23 cellular contexts compared by ENCODE assay signal in the genomic region with DNA sequence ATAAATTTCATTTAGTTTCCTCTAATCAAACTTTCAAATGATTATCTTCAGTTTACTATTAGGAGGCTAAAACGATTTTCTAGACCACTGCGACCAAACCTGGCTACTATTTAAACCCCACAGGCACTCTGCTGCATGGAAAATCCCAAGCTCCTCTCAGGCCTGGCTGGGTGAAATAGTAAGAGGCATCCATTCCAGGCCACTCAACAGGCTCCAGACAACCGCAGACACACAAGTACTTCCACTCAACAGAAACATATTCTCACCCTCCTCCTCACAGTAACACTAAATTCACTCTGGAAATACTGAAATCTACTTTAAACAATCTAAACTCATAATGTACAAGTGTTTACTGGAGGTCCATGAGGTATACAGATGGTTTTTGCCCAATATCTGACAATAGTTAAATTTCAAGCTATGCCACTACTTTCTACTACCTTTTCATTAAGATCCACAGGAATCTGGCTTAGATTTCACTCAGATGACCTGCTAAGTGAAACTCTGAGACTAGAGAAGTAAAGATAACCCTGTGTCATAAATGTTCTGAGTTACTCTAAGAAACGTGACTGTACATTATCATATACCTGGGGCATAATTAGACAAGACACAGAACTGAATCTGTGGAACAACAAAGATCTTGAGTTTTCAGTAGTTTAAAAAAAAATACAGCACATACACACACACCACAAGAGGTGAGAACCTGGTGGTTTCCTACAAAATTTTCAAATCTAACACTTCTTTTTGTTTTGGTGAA. TPM values are rescaled to one million over a fixed set of nuclear protein-coding genes. Genes with fewer than 3 reads are reported as not detected.
DNase-seq lines count a peak whose midpoint lies in the region; ATAC-seq and TF ChIP-seq lines count a peak whose summit lies in the region.
"Had no signal": no experiment of that assay in that cellular context is flagged by ENCODE, and none has a peak within 500 bp of the region (broad histone marks: within the 10 kb centered on the region; RNA-seq: fewer than 3 reads in every experiment).

No MANE protein-coding gene starts in this region.

- no peak overlapping the region for H3K56ac ChIP-seq in IMR-90 (ENCODE audit: extremely low read depth, insufficient read depth, low read length)

- H3K23ac ChIP-seq in IMR-90 (ENCODE audit: low read depth, low read length) = no peak overlapping the region
- no peak overlapping the region for H3K23ac ChIP-seq in trophoblast cell (ENCODE audit: low read length)

- H2AK5ac ChIP-seq in IMR-90 (ENCODE audit: low read depth, low read length) (no peak overlapping the region; the same call in 1 of the 2 replicates), trophoblast cell (ENCODE audit: low read length) (no peak overlapping the region)

- peak overlapping the region; percentile 53 for H3K27ac Mint-ChIP-seq in activated CD8-positive, alpha-beta T cell treated with anti-CD3 and anti-CD28 coated beads for 36 hours
- H3K27ac Mint-ChIP-seq in activated CD8-positive, alpha-beta T cell treated with anti-CD3 and anti-CD28 coated beads, Interleukin-2, amount 10 ng/mL, durations not matched to agents 7 days and 5 days = no peak overlapping the region

- no peak overlapping the region for H3K27ac ChIP-seq in IMR-90 (ENCODE audit: insufficient read depth, low read length)
- H3K27ac ChIP-seq in trophoblast cell (ENCODE audit: low read depth, low read length) = no peak overlapping the region
- H3K27ac ChIP-seq: 22Rv1, RWPE1 had no signal

- no peak overlapping the region for H2BK120ac ChIP-seq in IMR-90 (ENCODE audit: low read depth, low read length)
- H2BK120ac ChIP-seq in trophoblast cell (ENCODE audit: insufficient read depth, low read length, poor library complexity) = no peak overlapping the region

- peaks cover 9% of the 10 kb centered on the region for H3K4me1 ChIP-seq in IMR-90 (ENCODE audit: control insufficient read depth, insufficient read depth, low read length)
- no peaks in the 10 kb centered on the region for H3K4me1 ChIP-seq in trophoblast cell (ENCODE audit: control insufficient read depth in 1 of 2, insufficient read depth in 2 of 2, low read length in 2 of 2)
- H3K4me1 ChIP-seq: BE2C, HAP-1 had no signal

- H3K4me3 ChIP-seq in IMR-90 (ENCODE audit: insufficient read depth, low read depth, low read length) = no peak overlapping the region
- no peak overlapping the region for H3K4me3 ChIP-seq in trophoblast cell (ENCODE audit: low read depth, low read length)
- H3K4me3 ChIP-seq in MG63 = no peak overlapping the region
- H3K4me3 ChIP-seq: HAP-1 had no signal

- intact Hi-C loops in activated CD8-positive, alpha-beta T cell treated with anti-CD3 and anti-CD28 coated beads for 36 hours (cut with micrococcal nuclease) = loop anchor here (5.0 kb wide), 1 partner anchor 292 kb away; a partner anchor contains a TSS
- intact Hi-C loops in IMR-90 (cut with micrococcal nuclease) = loop anchor here (5.0 kb wide), 1 partner anchor 192 kb away; no protein-coding TSS in a partner anchor

- CTCF ChIA-PET in activated CD8-positive, alpha-beta T cell treated with anti-CD3 and anti-CD28 coated beads for 36 hours (lab: Charles Lee) = interaction anchor here (1.0 to 12.3 kb wide), 4 partner anchors 17 to 293 kb away, joined by 3 to 162 read pairs (median 3); a partner anchor contains a TSS
- CTCF ChIA-PET in activated CD8-positive, alpha-beta T cell treated with anti-CD3 and anti-CD28 coated beads, Interleukin-2, amount 10 ng/mL, durations not matched to agents 7 days and 5 days (lab: Charles Lee) = interaction anchor here (0.7 to 11.0 kb wide), 4 partner anchors 55 to 293 kb away, joined by 3 to 209 read pairs (median 4); a partner anchor contains a TSS
- CTCF ChIA-PET in IMR-90 (lab: Yijun Ruan, JAX) = interaction anchor here (1.3 to 2.0 kb wide), 2 partner anchors 292 kb away, joined by 3 to 8 read pairs; no protein-coding TSS in a partner anchor

- no peaks in the 10 kb centered on the region for H3K79me2 ChIP-seq in trophoblast cell (ENCODE audit: control insufficient read depth, insufficient read depth, low read length, poor library complexity)

- peaks cover 15% of the 10 kb centered on the region for H4K20me1 ChIP-seq in IMR-90 (ENCODE audit: insufficient read depth, low read length)

- H2AFZ ChIP-seq in IMR-90 (replicated peaks; ENCODE audit: low read length, poor library complexity) = no peak overlapping the region
- no peak overlapping the region for H2AFZ ChIP-seq in trophoblast cell (ENCODE audit: insufficient read depth, low read length, poor library complexity)

- H3K14ac ChIP-seq in IMR-90 (replicated peaks; ENCODE audit: low read depth, low read length) (no peak overlapping the region), trophoblast cell (ENCODE audit: low read length) (no peak overlapping the region)

- peaks cover 6% of the 10 kb centered on the region; the same call in 1 of the 2 replicates for H3K9me1 ChIP-seq in IMR-90 (ENCODE audit: insufficient read depth, low read length)

- no peak for TF ChIP-seq POLR2A in IMR-90 (IDR thresholded peaks at IDR 0.05; ENCODE audit: low read depth, low read length)

- H3K9me3 ChIP-seq in IMR-90 (ENCODE audit: control insufficient read depth, insufficient read depth, low read length) (no peaks in the 10 kb centered on the region), trophoblast cell (ENCODE audit: insufficient read depth, low read depth, low read length) (no peaks in the 10 kb centered on the region), MG63 (no peaks in the 10 kb centered on the region)
- H3K9me3 ChIP-seq: BE2C, HAP-1 had no signal

- BruUV-seq in IMR-90 (replicated peaks; lab: Mats Ljungman, UMichigan) = no TSS peak

- H3K27me3 ChIP-seq in IMR-90 (ENCODE audit: control insufficient read depth, insufficient read depth, low read length) (no peaks in the 10 kb centered on the region), trophoblast cell (ENCODE audit: insufficient read depth, low read length) (no peaks in the 10 kb centered on the region), MG63 (no peaks in the 10 kb centered on the region)
- H3K27me3 ChIP-seq: BE2C had no signal

- peaks cover 23 to 59% of the 10 kb centered on the region in 2 experiments for H3K79me1 ChIP-seq in IMR-90 (ENCODE audit: low read depth in 1 of 2, low read length in 2 of 2)
- no peaks in the 10 kb centered on the region for H3K79me1 ChIP-seq in trophoblast cell (ENCODE audit: low read length)

- dilution Hi-C loops in IMR-90 (cut with HindIII; ENCODE audit: low sequenced_read_pairs, unreplicated experiment) = no loop called here

- no peak for DNase-seq in activated CD8-positive, alpha-beta T cell treated with anti-CD3 and anti-CD28 coated beads for 36 hours
- DNase-seq in activated CD8-positive, alpha-beta T cell treated with anti-CD3 and anti-CD28 coated beads, Interleukin-2, amount 10 ng/mL, durations not matched to agents 7 days and 5 days = no peak
- no peak for DNase-seq in IMR-90
- peak; percentile 39 for DNase-seq in fibroblast of peridontal ligament (ENCODE audit: extremely low read depth)
- no peak for DNase-seq in trophoblast cell
- no peak for DNase-seq in MG63
- no peak for DNase-seq in AG20443 (ENCODE audit: low spot score)
- DNase-seq: activated CD4-positive, alpha-beta T cell treated with anti-CD3 and anti-CD28 coated beads for 4 hours; activated naive CD4-positive, alpha-beta T cell; anterior cingulate cortex; BE2C; GF-D8; head of caudate nucleus; natural killer cell; NCI-H187 treated with DMSO at 0.1 percent for 48 hours; NK-92 treated with Interleukin-12 subunit alpha and Interleukin-12 subunit beta, amount 100 ng/mL, for 24 hours; stimulated activated CD4-positive, alpha-beta T cell treated with anti-CD3 and anti-CD28 coated beads, Interleukin-2, amount 100 ng/mL, for 24 hours; stimulated activated naive CD8-positive, alpha-beta T cell treated with anti-CD3 and anti-CD28 coated beads, Interleukin-15, Interleukin-2, amounts not matched to agents 100 U/mL and 50 U/mL, for 24 hours had no signal

- H3K9me3 Mint-ChIP-seq in activated CD8-positive, alpha-beta T cell treated with anti-CD3 and anti-CD28 coated beads for 36 hours = no peaks in the 10 kb centered on the region
- no peaks in the 10 kb centered on the region for H3K9me3 Mint-ChIP-seq in activated CD8-positive, alpha-beta T cell treated with anti-CD3 and anti-CD28 coated beads, Interleukin-2, amount 10 ng/mL, durations not matched to agents 7 days and 5 days (ENCODE audit: insufficient read depth)
- H3K9me3 Mint-ChIP-seq: memory B cell, natural killer cell had no signal

- H4K5ac ChIP-seq in IMR-90 (ENCODE audit: low read depth, low read length) = no peak overlapping the region

- H4K8ac ChIP-seq in IMR-90 (ENCODE audit: low read depth in 2 of 2, low read length in 2 of 2) = peak overlapping the region in 1 of 2 experiments; percentile 47; a peak in 1 of 4 replicates
- no peak overlapping the region for H4K8ac ChIP-seq in trophoblast cell (ENCODE audit: low read depth, low read length)

- H2AK9ac ChIP-seq in IMR-90 (replicated peaks; ENCODE audit: low read depth, low read length, poor library complexity) = no peak overlapping the region

- POLR2A ChIA-PET in activated CD8-positive, alpha-beta T cell treated with anti-CD3 and anti-CD28 coated beads for 36 hours (lab: Charles Lee) = interaction anchor here (1.2 to 1.3 kb wide), 2 partner anchors 10 to 292 kb away, joined by 3 to 4 read pairs; a partner anchor contains a TSS
- POLR2A ChIA-PET in activated CD8-positive, alpha-beta T cell treated with anti-CD3 and anti-CD28 coated beads, Interleukin-2, amount 10 ng/mL, durations not matched to agents 7 days and 5 days (lab: Charles Lee) = no interaction called here
- POLR2A ChIA-PET in IMR-90 (lab: Charles Lee; ENCODE audit: unreplicated experiment) = interaction anchor here (0.6 kb wide), 1 partner anchor 236 kb away, joined by 13 read pairs; no protein-coding TSS in a partner anchor

- H3K9ac ChIP-seq in IMR-90 (ENCODE audit: low read depth, low read length) = no peak overlapping the region
- peak overlapping the region; percentile 50 for H3K9ac ChIP-seq in trophoblast cell (ENCODE audit: low read length)

- TF ChIP-seq CTCF in activated CD8-positive, alpha-beta T cell treated with anti-CD3 and anti-CD28 coated beads for 36 hours (IDR thresholded peaks at IDR 0.05) = no peak
- TF ChIP-seq CTCF in IMR-90 (conservative IDR thresholded peaks at IDR 0.05; ENCODE audit: low read depth, low read length) = no peak

- H3K4me2 ChIP-seq in IMR-90 (ENCODE audit: low read depth, low read length) = no peak overlapping the region
- H3K4me2 ChIP-seq in trophoblast cell (ENCODE audit: low read length) = no peak overlapping the region

- H2BK12ac ChIP-seq in trophoblast cell (ENCODE audit: low read length) = no peak overlapping the region

- H3K27me3 Mint-ChIP-seq in activated CD8-positive, alpha-beta T cell treated with anti-CD3 and anti-CD28 coated beads for 36 hours = no peaks in the 10 kb centered on the region
- no peaks in the 10 kb centered on the region for H3K27me3 Mint-ChIP-seq in activated CD8-positive, alpha-beta T cell treated with anti-CD3 and anti-CD28 coated beads, Interleukin-2, amount 10 ng/mL, durations not matched to agents 7 days and 5 days (ENCODE audit: low read depth)
- H3K27me3 Mint-ChIP-seq: memory B cell had no signal

- no peak overlapping the region for H2BK20ac ChIP-seq in IMR-90 (ENCODE audit: low read depth, low read length)

- no peak for TF ChIP-seq RAD21 in IMR-90 (IDR thresholded peaks at IDR 0.05; ENCODE audit: low read length)

- H4K12ac ChIP-seq in trophoblast cell (ENCODE audit: low read depth, low read length) = no peak overlapping the region

- no peak overlapping the region for H3K4me3 Mint-ChIP-seq in activated CD8-positive, alpha-beta T cell treated with anti-CD3 and anti-CD28 coated beads for 36 hours
- no peak overlapping the region for H3K4me3 Mint-ChIP-seq in activated CD8-positive, alpha-beta T cell treated with anti-CD3 and anti-CD28 coated beads, Interleukin-2, amount 10 ng/mL, durations not matched to agents 7 days and 5 days
- H3K4me3 Mint-ChIP-seq: memory B cell, natural killer cell had no signal

- H3K4ac ChIP-seq in IMR-90 (ENCODE audit: low read depth, low read length) = no peak overlapping the region
- no peak overlapping the region for H3K4ac ChIP-seq in trophoblast cell (ENCODE audit: low read depth, low read length)

- ATAC-seq in activated CD8-positive, alpha-beta T cell treated with anti-CD3 and anti-CD28 coated beads for 36 hours = no peak
- ATAC-seq in activated CD8-positive, alpha-beta T cell treated with anti-CD3 and anti-CD28 coated beads, Interleukin-2, amount 10 ng/mL, durations not matched to agents 7 days and 5 days = no peak
- ATAC-seq in IMR-90 (ENCODE audit: low read depth) (peak; percentile 25; the same call in 1 of the 2 replicates), HG02623 (IDR thresholded peaks at IDR 0.05; ENCODE audit: unreplicated experiment) (no peak)
- ATAC-seq: natural killer cell; stimulated activated naive CD8-positive, alpha-beta T cell treated with anti-CD3 and anti-CD28 coated beads, Interleukin-15, Interleukin-2, amounts not matched to agents 100 U/mL and 50 U/mL, for 24 hours had no signal

- peaks cover 13% of the 10 kb centered on the region for H3K36me3 Mint-ChIP-seq in activated CD8-positive, alpha-beta T cell treated with anti-CD3 and anti-CD28 coated beads for 36 hours (ENCODE audit: low read depth)
- peaks cover 18% of the 10 kb centered on the region for H3K36me3 Mint-ChIP-seq in activated CD8-positive, alpha-beta T cell treated with anti-CD3 and anti-CD28 coated beads, Interleukin-2, amount 10 ng/mL, durations not matched to agents 7 days and 5 days (ENCODE audit: low read depth)

- peaks cover 15% of the 10 kb centered on the region for H3K4me1 Mint-ChIP-seq in activated CD8-positive, alpha-beta T cell treated with anti-CD3 and anti-CD28 coated beads for 36 hours (ENCODE audit: low read depth)
- no peaks in the 10 kb centered on the region for H3K4me1 Mint-ChIP-seq in activated CD8-positive, alpha-beta T cell treated with anti-CD3 and anti-CD28 coated beads, Interleukin-2, amount 10 ng/mL, durations not matched to agents 7 days and 5 days (ENCODE audit: low read depth)
- H3K4me1 Mint-ChIP-seq: memory B cell had no signal

- H3K18ac ChIP-seq in IMR-90 (ENCODE audit: low read depth, low read length) (no peak overlapping the region), trophoblast cell (ENCODE audit: low read length) (no peak overlapping the region)

- H2BK15ac ChIP-seq in IMR-90 (ENCODE audit: low read depth, low read length) = 0 out of 3 replicates have a peak overlapping the region, but pooled peaks have one; percentile 23

- H3K36me3 ChIP-seq in IMR-90 (ENCODE audit: control insufficient read depth, insufficient read depth, low read length) (peaks cover 20% of the 10 kb centered on the region), trophoblast cell (ENCODE audit: control insufficient read depth in 1 of 2, insufficient read depth in 2 of 2, low read length in 2 of 2) (peaks cover 16 to 28% of the 10 kb centered on the region in 2 experiments), MG63 (peaks cover 2% of the 10 kb centered on the region)
- H3K36me3 ChIP-seq: BE2C had no signal

- H4K91ac ChIP-seq in IMR-90 (ENCODE audit: insufficient read depth, low read depth, low read length) = no peak overlapping the region
- H4K91ac ChIP-seq in trophoblast cell (ENCODE audit: low read depth, low read length) = no peak overlapping the region

- H2BK5ac ChIP-seq in IMR-90 (ENCODE audit: low read depth, low read length, poor library complexity, severe bottlenecking) (peak overlapping the region; percentile 12), trophoblast cell (ENCODE audit: low read depth, low read length, poor library complexity) (no peak overlapping the region)

- WGBS in IMR-90 (ENCODE audit: extremely low coverage in 2 of 2, insufficient read length in 1 of 2), 2 experiments = no CpG with 5 or more reads among the region's 4 CpGs
- WGBS in trophoblast cell (ENCODE audit: extremely low coverage, insufficient coverage, insufficient read length) = no CpG with 5 or more reads among the region's 4 CpGs

- in situ Hi-C loops in IMR-90 (cut with MboI; ENCODE audit: low sequenced_read_pairs) = no loop called here

RNA-seq across cellular contexts. Expression of a gene that starts 10.4 kb away (rescaled TPM):
- 10 to 100 TPM; 55.7 to 61.6 TPM for total RNA-seq in activated CD8-positive, alpha-beta T cell treated with anti-CD3 and anti-CD28 coated beads for 36 hours
- 10 to 100 TPM; 71.4 to 76.0 TPM for total RNA-seq in activated CD8-positive, alpha-beta T cell treated with anti-CD3 and anti-CD28 coated beads, Interleukin-2, amount 10 ng/mL, durations not matched to agents 7 days and 5 days
- total RNA-seq in IMR-90 (2012; rRNA removed) = 31.0 and 32.8 TPM in 2 replicates
- 19.3 and 23.4 TPM in 2 replicates for polyA plus RNA-seq in IMR-90 (2012; rRNA removed)
- 6.8 and 8.5 TPM in 2 replicates for polyA plus RNA-seq in IMR-90 (2012; cell fraction: cytosol; rRNA removed)
- 14.4 and 19.3 TPM in 2 replicates for polyA plus RNA-seq in IMR-90 (2012; cell fraction: nucleus; rRNA removed; ENCODE audit: low replicate concordance)
- polyA plus RNA-seq in trophoblast cell (2013) = 18.8 and 19.3 TPM in 2 replicates
- total RNA-seq in MG63 (2014; rRNA removed; shearing (Covaris generic); ENCODE audit: low replicate concordance) = 5.1 and 6.9 TPM in 2 replicates

RNA-seq across cellular contexts. Expression of a gene that starts 28.1 kb away (rescaled TPM):
- 10 to 100 TPM; 30.9 to 34.4 TPM for total RNA-seq in activated CD8-positive, alpha-beta T cell treated with anti-CD3 and anti-CD28 coated beads for 36 hours
- total RNA-seq in activated CD8-positive, alpha-beta T cell treated with anti-CD3 and anti-CD28 coated beads, Interleukin-2, amount 10 ng/mL, durations not matched to agents 7 days and 5 days = 10 to 100 TPM; 17.0 to 17.9 TPM
- 14.4 and 15.2 TPM in 2 replicates for total RNA-seq in IMR-90 (2012; rRNA removed)
- polyA plus RNA-seq in IMR-90 (2012; rRNA removed) = 33.3 and 35.0 TPM in 2 replicates
- 23.3 and 36.1 TPM in 2 replicates for polyA plus RNA-seq in IMR-90 (2012; cell fraction: cytosol; rRNA removed)
- 19.6 and 20.6 TPM in 2 replicates for polyA plus RNA-seq in IMR-90 (2012; cell fraction: nucleus; rRNA removed; ENCODE audit: low replicate concordance)
- 26.9 and 27.7 TPM in 2 replicates for polyA plus RNA-seq in trophoblast cell (2013)
- 5.7 and 6.7 TPM in 2 replicates for total RNA-seq in MG63 (2014; rRNA removed; shearing (Covaris generic); ENCODE audit: low replicate concordance)

RNA-seq across cellular contexts. Expression of a gene that starts 47.8 kb away (rescaled TPM):
- 10 to 100 TPM; 52.8 to 55.8 TPM for total RNA-seq in activated CD8-positive, alpha-beta T cell treated with anti-CD3 and anti-CD28 coated beads for 36 hours
- total RNA-seq in activated CD8-positive, alpha-beta T cell treated with anti-CD3 and anti-CD28 coated beads, Interleukin-2, amount 10 ng/mL, durations not matched to agents 7 days and 5 days = 10 to 100 TPM; 41.4 to 45.8 TPM
- total RNA-seq in IMR-90 (2012; rRNA removed) = 13.9 and 16.5 TPM in 2 replicates
- 18.3 and 20.4 TPM in 2 replicates for polyA plus RNA-seq in IMR-90 (2012; rRNA removed)
- polyA plus RNA-seq in IMR-90 (2012; cell fraction: cytosol; rRNA removed) = 13.6 and 16.5 TPM in 2 replicates
- polyA plus RNA-seq in IMR-90 (2012; cell fraction: nucleus; rRNA removed; ENCODE audit: low replicate concordance) = 29.9 and 42.3 TPM in 2 replicates
- 16.2 and 17.2 TPM in 2 replicates for polyA plus RNA-seq in trophoblast cell (2013)
- total RNA-seq in MG63 (2014; rRNA removed; shearing (Covaris generic); ENCODE audit: low replicate concordance) = 14.1 and 21.3 TPM in 2 replicates
